Comparison of ENCODE assay signal across 1 cellular context in the genomic region with DNA sequence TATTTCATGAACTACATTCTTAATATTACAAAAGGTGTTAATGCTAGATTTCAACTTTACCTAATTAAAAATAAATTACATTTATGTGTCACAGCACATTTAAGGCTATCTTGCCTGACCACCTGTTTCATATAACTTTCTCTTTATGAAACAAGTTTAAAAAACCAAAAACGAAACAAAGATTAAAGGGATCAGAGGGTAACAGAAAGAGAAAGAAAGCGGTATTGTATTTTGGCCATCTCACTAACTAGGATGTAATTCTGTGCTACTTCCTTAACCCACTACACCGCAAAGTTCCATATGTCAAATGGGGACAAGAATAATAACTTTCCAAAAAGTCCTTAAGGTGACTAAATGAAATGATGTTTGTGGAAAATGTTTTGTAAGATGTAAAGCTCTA.
TF ChIP-seq lines count a peak whose summit lies in the region.

No MANE protein-coding gene starts in this region.

TF ChIP-seq in GM12878, 131 proteins besides CTCF, POLR2A, EP300 and RAD21 (continued from another document):
- TF ChIP-seq, protein P1, sequence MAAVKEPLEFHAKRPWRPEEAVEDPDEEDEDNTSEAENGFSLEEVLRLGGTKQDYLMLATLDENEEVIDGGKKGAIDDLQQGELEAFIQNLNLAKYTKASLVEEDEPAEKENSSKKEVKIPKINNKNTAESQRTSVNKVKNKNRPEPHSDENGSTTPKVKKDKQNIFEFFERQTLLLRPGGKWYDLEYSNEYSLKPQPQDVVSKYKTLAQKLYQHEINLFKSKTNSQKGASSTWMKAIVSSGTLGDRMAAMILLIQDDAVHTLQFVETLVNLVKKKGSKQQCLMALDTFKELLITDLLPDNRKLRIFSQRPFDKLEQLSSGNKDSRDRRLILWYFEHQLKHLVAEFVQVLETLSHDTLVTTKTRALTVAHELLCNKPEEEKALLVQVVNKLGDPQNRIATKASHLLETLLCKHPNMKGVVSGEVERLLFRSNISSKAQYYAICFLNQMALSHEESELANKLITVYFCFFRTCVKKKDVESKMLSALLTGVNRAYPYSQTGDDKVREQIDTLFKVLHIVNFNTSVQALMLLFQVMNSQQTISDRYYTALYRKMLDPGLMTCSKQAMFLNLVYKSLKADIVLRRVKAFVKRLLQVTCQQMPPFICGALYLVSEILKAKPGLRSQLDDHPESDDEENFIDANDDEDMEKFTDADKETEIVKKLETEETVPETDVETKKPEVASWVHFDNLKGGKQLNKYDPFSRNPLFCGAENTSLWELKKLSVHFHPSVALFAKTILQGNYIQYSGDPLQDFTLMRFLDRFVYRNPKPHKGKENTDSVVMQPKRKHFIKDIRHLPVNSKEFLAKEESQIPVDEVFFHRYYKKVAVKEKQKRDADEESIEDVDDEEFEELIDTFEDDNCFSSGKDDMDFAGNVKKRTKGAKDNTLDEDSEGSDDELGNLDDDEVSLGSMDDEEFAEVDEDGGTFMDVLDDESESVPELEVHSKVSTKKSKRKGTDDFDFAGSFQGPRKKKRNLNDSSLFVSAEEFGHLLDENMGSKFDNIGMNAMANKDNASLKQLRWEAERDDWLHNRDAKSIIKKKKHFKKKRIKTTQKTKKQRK (IDR thresholded peaks at IDR 0.05; ENCODE audit: low read depth, low read length): no peak
- TF ChIP-seq ETV6 (conservative IDR thresholded peaks at IDR 0.05 in 1 of 2, IDR thresholded peaks at IDR 0.05 in 1 of 2; ENCODE audit: borderline replicate concordance in 1 of 2, low read depth in 1 of 2): no peak
- no peak for TF ChIP-seq KLF5 (IDR thresholded peaks at IDR 0.05; ENCODE audit: partially characterized antibody)
- no peak for TF ChIP-seq JUNB (IDR thresholded peaks at IDR 0.05)
- TF ChIP-seq SUZ12 (IDR thresholded peaks at IDR 0.05; ENCODE audit: unreplicated experiment): no peak
- TF ChIP-seq, protein P2, sequence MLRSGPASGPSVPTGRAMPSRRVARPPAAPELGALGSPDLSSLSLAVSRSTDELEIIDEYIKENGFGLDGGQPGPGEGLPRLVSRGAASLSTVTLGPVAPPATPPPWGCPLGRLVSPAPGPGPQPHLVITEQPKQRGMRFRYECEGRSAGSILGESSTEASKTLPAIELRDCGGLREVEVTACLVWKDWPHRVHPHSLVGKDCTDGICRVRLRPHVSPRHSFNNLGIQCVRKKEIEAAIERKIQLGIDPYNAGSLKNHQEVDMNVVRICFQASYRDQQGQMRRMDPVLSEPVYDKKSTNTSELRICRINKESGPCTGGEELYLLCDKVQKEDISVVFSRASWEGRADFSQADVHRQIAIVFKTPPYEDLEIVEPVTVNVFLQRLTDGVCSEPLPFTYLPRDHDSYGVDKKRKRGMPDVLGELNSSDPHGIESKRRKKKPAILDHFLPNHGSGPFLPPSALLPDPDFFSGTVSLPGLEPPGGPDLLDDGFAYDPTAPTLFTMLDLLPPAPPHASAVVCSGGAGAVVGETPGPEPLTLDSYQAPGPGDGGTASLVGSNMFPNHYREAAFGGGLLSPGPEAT (IDR thresholded peaks at IDR 0.05; ENCODE audit: low read depth): no peak
- TF ChIP-seq NFIC (IDR thresholded peaks at IDR 0.05; ENCODE audit: low read depth, low read length): no peak
- TF ChIP-seq RFX5 (IDR thresholded peaks at IDR 0.05; ENCODE audit: low read depth, low read length): no peak
- TF ChIP-seq KAT2A (conservative IDR thresholded peaks at IDR 0.05; ENCODE audit: control insufficient read depth, low read depth, low read length): no peak
- TF ChIP-seq CREB1 (IDR thresholded peaks at IDR 0.05; ENCODE audit: low read depth): no peak
- TF ChIP-seq MTA3 (IDR thresholded peaks at IDR 0.05; ENCODE audit: borderline replicate concordance, low read length): no peak
- no peak for TF ChIP-seq TCF7 (IDR thresholded peaks at IDR 0.05; ENCODE audit: borderline replicate concordance)
- no peak for TF ChIP-seq TAF1 (IDR thresholded peaks at IDR 0.05; ENCODE audit: borderline replicate concordance, low read depth, low read length)
- no peak for TF ChIP-seq TCF3 (IDR thresholded peaks at IDR 0.05; ENCODE audit: borderline replicate concordance, insufficient read depth, low read depth, low read length)
- TF ChIP-seq SPI1 (IDR thresholded peaks at IDR 0.05; ENCODE audit: borderline replicate concordance, insufficient read depth, low read depth, low read length): no peak
- TF ChIP-seq, protein P3, sequence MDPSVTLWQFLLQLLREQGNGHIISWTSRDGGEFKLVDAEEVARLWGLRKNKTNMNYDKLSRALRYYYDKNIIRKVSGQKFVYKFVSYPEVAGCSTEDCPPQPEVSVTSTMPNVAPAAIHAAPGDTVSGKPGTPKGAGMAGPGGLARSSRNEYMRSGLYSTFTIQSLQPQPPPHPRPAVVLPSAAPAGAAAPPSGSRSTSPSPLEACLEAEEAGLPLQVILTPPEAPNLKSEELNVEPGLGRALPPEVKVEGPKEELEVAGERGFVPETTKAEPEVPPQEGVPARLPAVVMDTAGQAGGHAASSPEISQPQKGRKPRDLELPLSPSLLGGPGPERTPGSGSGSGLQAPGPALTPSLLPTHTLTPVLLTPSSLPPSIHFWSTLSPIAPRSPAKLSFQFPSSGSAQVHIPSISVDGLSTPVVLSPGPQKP (IDR thresholded peaks at IDR 0.05; ENCODE audit: low read depth, low read length): no peak
- no peak for TF ChIP-seq RB1 (IDR thresholded peaks at IDR 0.05; ENCODE audit: borderline replicate concordance)
- no peak for TF ChIP-seq IKZF2 (IDR thresholded peaks at IDR 0.05)
